Comparison of ENCODE assay signal across 18 cellular contexts in the genomic region with DNA sequence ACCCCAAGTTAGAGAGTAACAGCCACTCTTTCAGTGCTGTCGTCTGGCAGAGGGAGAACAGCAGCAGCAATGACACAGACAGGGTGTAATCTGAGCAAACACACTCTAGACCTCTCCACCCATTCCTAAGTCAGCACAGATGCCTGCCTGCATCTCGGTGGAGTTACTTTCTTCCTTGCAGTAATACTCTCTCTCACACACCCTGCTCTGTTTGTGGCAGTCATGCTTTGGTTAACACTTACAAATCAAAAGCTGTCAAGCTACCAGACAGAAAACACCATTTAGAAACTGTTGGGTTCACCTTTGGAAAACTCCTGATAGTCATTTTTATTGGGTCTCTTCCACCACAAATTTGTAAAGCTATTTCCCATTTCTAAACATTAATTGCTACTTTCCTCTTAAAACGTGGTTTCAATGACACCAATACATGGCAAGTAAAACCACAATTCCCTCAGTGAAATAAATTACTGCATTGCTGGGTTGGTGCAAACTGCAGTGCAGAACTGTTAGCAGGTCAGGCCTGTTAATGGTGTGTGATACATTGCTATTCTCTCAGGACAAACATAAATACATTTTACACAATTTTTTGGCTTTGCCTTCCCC. TPM values are rescaled to one million over a fixed set of nuclear protein-coding genes. Genes with fewer than 3 reads are reported as not detected.
A peak's percentile ranks its signal among the peaks of the same experiment; 100 is the strongest.
DNase-seq lines count a peak whose midpoint lies in the region; TF ChIP-seq lines count a peak whose summit lies in the region.
"Had no signal": no experiment of that assay in that cellular context is flagged by ENCODE, and none has a peak within 500 bp of the region (broad histone marks: within the 10 kb centered on the region; RNA-seq: fewer than 3 reads in every experiment).

No MANE protein-coding gene starts in this region.

- 14 to 16% methylated on average over 3 of the region's 3 CpGs for WGBS in GM23248 (ENCODE audit: low coverage in 1 of 2, low lambda C conversion rate in 2 of 2, missing lambda C conversion rate in 2 of 2), 2 experiments

- peak overlapping the region; percentile 12 for H3K27ac Mint-ChIP-seq in Caco-2 (ENCODE audit: unreplicated experiment)
- H3K27ac Mint-ChIP-seq: activated CD4-positive, alpha-beta T cell treated with anti-CD3 and anti-CD28 coated beads, Interleukin-2, amount 10 ng/mL, durations not matched to agents 24 days and 14 days had no signal

- no peaks in the 10 kb centered on the region for H4K20me1 ChIP-seq in GM23248 (ENCODE audit: insufficient read depth)

- CTCF ChIA-PET in Caco-2 (lab: Charles Lee), result interaction anchor here (0.6 kb wide), 1 partner anchor 255 kb away, joined by 3 read pairs; no protein-coding TSS in a partner anchor

- H3K9me3 ChIP-seq in Caco-2 (no peaks in the 10 kb centered on the region), GM23248 (ENCODE audit: low read depth) (no peaks in the 10 kb centered on the region), adipocyte (ENCODE audit: control insufficient read depth, low read length) (no peaks in the 10 kb centered on the region)

- H3K27me3 ChIP-seq in Caco-2 (replicated peaks; ENCODE audit: control insufficient read depth, insufficient read depth, low read length) (no peaks in the 10 kb centered on the region), GM23248 (replicated peaks; ENCODE audit: insufficient read depth) (no peaks in the 10 kb centered on the region), adipocyte (replicated peaks; ENCODE audit: control insufficient read depth, insufficient read depth, low read length) (no peaks in the 10 kb centered on the region)
- H3K27me3 ChIP-seq: hepatocyte, suprapubic skin had no signal

- H2AFZ ChIP-seq in GM23248, result peak overlapping the region; percentile 39; the same call in 1 of the 2 replicates
- H2AFZ ChIP-seq: hepatocyte had no signal

- BruUV-seq in Caco-2 (replicated peaks; lab: Mats Ljungman, UMichigan), result no TSS peak

- no peaks in the 10 kb centered on the region for H3K27me3 Mint-ChIP-seq in Caco-2 (ENCODE audit: insufficient read depth, unreplicated experiment)
- H3K27me3 Mint-ChIP-seq: activated CD4-positive, alpha-beta T cell treated with anti-CD3 and anti-CD28 coated beads, Interleukin-2, amount 10 ng/mL, durations not matched to agents 24 days and 14 days; naive B cell had no signal

- peak overlapping the region; percentile 31 for H3K4me2 ChIP-seq in GM23248 (ENCODE audit: unreplicated experiment)
- H3K4me2 ChIP-seq: hepatocyte, KMS-11 had no signal

- H3K4me3 Mint-ChIP-seq in Caco-2 (ENCODE audit: unreplicated experiment), result no peak overlapping the region
- H3K4me3 Mint-ChIP-seq: activated CD4-positive, alpha-beta T cell treated with anti-CD3 and anti-CD28 coated beads, Interleukin-2, amount 10 ng/mL, durations not matched to agents 24 days and 14 days had no signal

- DNase-seq in Caco-2 (no peak), GM23248 (peak; percentile 48), adipocyte (ENCODE audit: low read depth) (peak; percentile 56), left kidney (ENCODE audit: low read depth, low spot score) (peak; percentile 78), cerebellar cortex (ENCODE audit: low spot score) (no peak)
- DNase-seq in effector CD8-positive, alpha-beta T cell (lab: John Stamatoyannopoulos, UW), result no peak
- DNase-seq in activated naive CD4-positive, alpha-beta T cell treated with Interleukin-2 at 50 U/mL for 16 hours, result no peak
- no peak for DNase-seq in activated CD4-positive, alpha-beta T cell treated with anti-CD3 and anti-CD28 coated beads, Interleukin-2, amount 50 U/mL, for 4 hours
- DNase-seq: activated CD4-positive, alpha-beta T cell treated with anti-CD3 and anti-CD28 coated beads, Interleukin-2, amount 10 ng/mL, durations not matched to agents 24 days and 14 days; activated T-cell treated with anti-CD3 and anti-CD28 coated beads, Interleukin-2, amount 50 U/mL, for 48 hours; left cardiac atrium; naive B cell; NCI-H1694; NCI-H82; Right ventricle myocardium superior had no signal

- no peaks in the 10 kb centered on the region; the same call in 1 of the 2 replicates for H3F3A ChIP-seq in GM23248 (ENCODE audit: insufficient read depth)

- peaks cover 33% of the 10 kb centered on the region for H3K4me1 Mint-ChIP-seq in Caco-2 (ENCODE audit: low read depth, unreplicated experiment)
- H3K4me1 Mint-ChIP-seq: activated CD4-positive, alpha-beta T cell treated with anti-CD3 and anti-CD28 coated beads, Interleukin-2, amount 10 ng/mL, durations not matched to agents 24 days and 14 days had no signal

- H3K79me2 ChIP-seq in GM23248 (ENCODE audit: insufficient read depth), result peaks cover 33% of the 10 kb centered on the region

- POLR2A ChIA-PET in Caco-2 (lab: Charles Lee), result no interaction called here

- in situ Hi-C loops in GM23248 (cut with MboI), result no loop called here

- H3K9me3 Mint-ChIP-seq in Caco-2 (ENCODE audit: unreplicated experiment), result no peaks in the 10 kb centered on the region
- H3K9me3 Mint-ChIP-seq: activated CD4-positive, alpha-beta T cell treated with anti-CD3 and anti-CD28 coated beads, Interleukin-2, amount 10 ng/mL, durations not matched to agents 24 days and 14 days had no signal

- TF ChIP-seq CTCF in Caco-2 (IDR thresholded peaks at IDR 0.05; ENCODE audit: insufficient read depth in 1 of 2, low read depth in 1 of 2, low read length in 1 of 2, severe bottlenecking in 1 of 2, unreplicated experiment in 1 of 2), result no peak

- H3K36me3 ChIP-seq in Caco-2 (ENCODE audit: control insufficient read depth, insufficient read depth, low read length), result no peaks in the 10 kb centered on the region
- H3K36me3 ChIP-seq in GM23248 (ENCODE audit: low read depth), result no peaks in the 10 kb centered on the region
- H3K36me3 ChIP-seq in adipocyte (ENCODE audit: control insufficient read depth, insufficient read depth, low read length, severe bottlenecking), result peaks cover 30% of the 10 kb centered on the region
- H3K36me3 ChIP-seq: suprapubic skin had no signal

- H3K36me3 Mint-ChIP-seq in Caco-2 (ENCODE audit: insufficient read depth, unreplicated experiment), result peaks cover 64% of the 10 kb centered on the region

- no peaks in the 10 kb centered on the region for H3K9me2 ChIP-seq in GM23248 (ENCODE audit: insufficient read depth)

- peaks cover 26% of the 10 kb centered on the region; the same call in 1 of the 2 replicates for H3K4me1 ChIP-seq in Caco-2
- peaks cover 8% of the 10 kb centered on the region for H3K4me1 ChIP-seq in GM23248 (ENCODE audit: insufficient read depth)
- peaks cover 31% of the 10 kb centered on the region for H3K4me1 ChIP-seq in adipocyte (ENCODE audit: control insufficient read depth, insufficient read depth, low read length)

- no peak overlapping the region for H3K9ac ChIP-seq in GM23248
- no peak overlapping the region for H3K9ac ChIP-seq in adipocyte (ENCODE audit: low read length)
- H3K9ac ChIP-seq: KMS-11 had no signal

- intact Hi-C loops in Caco-2 (cut with micrococcal nuclease; ENCODE audit: unreplicated experiment), result no loop called here

- no peak overlapping the region for H3K4me3 ChIP-seq in Caco-2 (ENCODE audit: low read depth, low read length)
- no peak overlapping the region for H3K4me3 ChIP-seq in GM23248
- H3K4me3 ChIP-seq in adipocyte (ENCODE audit: low read length), result no peak overlapping the region
- H3K4me3 ChIP-seq: hepatocyte, suprapubic skin had no signal

- no peak overlapping the region for H3K27ac ChIP-seq in GM23248
- H3K27ac ChIP-seq: KMS-11, suprapubic skin had no signal

RNA-seq across cellular contexts. Expression of gene LHFPL2, which starts 27.2 kb away (rescaled TPM):
- total RNA-seq in Caco-2 (2022), result 44.0 and 49.7 TPM in 2 replicates
- 13.7 and 14.4 TPM in 2 replicates for total RNA-seq in GM23248 (2014; rRNA removed; shearing (Covaris generic))
- polyA plus RNA-seq in GM23248 (2016; fragmentation: Nextera tagmentation; extraction: Ambion mirVana), result 8.0 and 8.4 TPM in 2 replicates

Comparison
In these comparisons a context has a peak if more than half of its experiments do, and no peak if none do; other contexts are left out.
1. DNase-seq: peak in GM23248 (single experiment), adipocyte (single experiment) and left kidney (single experiment); none in Caco-2 (0 of 2), effector CD8-positive, alpha-beta T cell (single experiment), activated naive CD4-positive, alpha-beta T cell treated with Interleukin-2 at 50 U/mL for 16 hours (single experiment), cerebellar cortex (single experiment) and activated CD4-positive, alpha-beta T cell treated with anti-CD3 and anti-CD28 coated beads, Interleukin-2, amount 50 U/mL, for 4 hours (0 of 2).